Comparison of ENCODE assay signal across 11 cellular contexts in genomic region chr1:243727503-243728191, GRCh38.
A peak's percentile ranks its signal among the peaks of the same experiment; 100 is the strongest.
DNase-seq lines count a peak whose midpoint lies in the region; ATAC-seq and TF ChIP-seq lines count a peak whose summit lies in the region.
"Had no signal": no experiment of that assay in that cellular context is flagged by ENCODE, and none has a peak within 500 bp of the region (broad histone marks: within the 10 kb centered on the region; RNA-seq: fewer than 3 reads in every experiment).

No MANE protein-coding gene starts in this region.

- H3K4me2 ChIP-seq in DOHH2 (ENCODE audit: low read length): peak overlapping the region; percentile 47

- intact Hi-C loops in ovary (cut with DNase I) (no loop called here), left cardiac atrium (cut with DNase I) (no loop called here)

- H3K4me1 ChIP-seq in DOHH2 (ENCODE audit: control insufficient read depth, low read length) (peaks cover 19% of the 10 kb centered on the region), ovary (ENCODE audit: insufficient read depth) (peaks cover 2% of the 10 kb centered on the region)

- peak; percentile 98 for DNase-seq in SKM-1 treated with dmso at 0.1 percent for 144 hours (lab: John Stamatoyannopoulos, UW; ENCODE audit: unreplicated experiment)
- no peak for DNase-seq in ovary
- DNase-seq in left cardiac atrium: no peak
- DNase-seq in GDM1 (lab: John Stamatoyannopoulos, UW): no peak
- no peak for DNase-seq in foreskin fibroblast
- DNase-seq: GM23248, NCI-H510A had no signal

- no peaks in the 10 kb centered on the region for H3K9me2 ChIP-seq in DOHH2 (replicated peaks; ENCODE audit: control insufficient read depth, low read length)

- WGBS in ovary, 3 donors: 87 to 96% (median 94%) methylated on average over 4 of the region's 4 CpGs

- H3K27ac ChIP-seq in DOHH2 (ENCODE audit: low read depth, low read length): no peak overlapping the region
- H3K27ac ChIP-seq in ovary: no peak overlapping the region
- H3K27ac ChIP-seq: GM23248 had no signal

- no peak for TF ChIP-seq POLR2A in ovary (IDR thresholded peaks at IDR 0.05)

- peaks cover 8% of the 10 kb centered on the region for H3F3A ChIP-seq in DOHH2 (ENCODE audit: control insufficient read depth, insufficient read depth)

- TF ChIP-seq EP300 in ovary (IDR thresholded peaks at IDR 0.05): no peak

- H3K27me3 ChIP-seq in DOHH2 (ENCODE audit: control insufficient read depth, low read length) (peaks cover 2% of the 10 kb centered on the region), ovary (no peaks in the 10 kb centered on the region)

- peaks cover 9% of the 10 kb centered on the region; the same call in 1 of the 2 replicates for H3K9me3 ChIP-seq in DOHH2 (ENCODE audit: control insufficient read depth, insufficient read depth, low read length)
- no peaks in the 10 kb centered on the region for H3K9me3 ChIP-seq in ovary

- H3K36me3 ChIP-seq in DOHH2 (ENCODE audit: control insufficient read depth, low read length): no peaks in the 10 kb centered on the region
- no peaks in the 10 kb centered on the region for H3K36me3 ChIP-seq in ovary

- TF ChIP-seq CTCF in DOHH2 (IDR thresholded peaks at IDR 0.05; ENCODE audit: low read depth, low read length, poor library complexity, severe bottlenecking): no peak
- no peak for TF ChIP-seq CTCF in ovary (IDR thresholded peaks at IDR 0.05)
- no peak for TF ChIP-seq CTCF in foreskin fibroblast (IDR thresholded peaks at IDR 0.05; ENCODE audit: low read depth, low read length)

- H3K79me2 ChIP-seq in DOHH2 (ENCODE audit: control insufficient read depth, low read length): no peaks in the 10 kb centered on the region

- peak; percentile 83 for ATAC-seq in GM19468 (IDR thresholded peaks at IDR 0.05; ENCODE audit: extremely low read depth, unreplicated experiment)
- ATAC-seq in HG03097 (IDR thresholded peaks at IDR 0.05; ENCODE audit: low FRiP score, unreplicated experiment): peak; percentile 80
- ATAC-seq in left cardiac atrium: no peak
- ATAC-seq: right cardiac atrium had no signal

- H4K20me1 ChIP-seq in DOHH2 (ENCODE audit: control insufficient read depth, insufficient read depth, low read depth, low read length): no peaks in the 10 kb centered on the region

- H3K4me3 ChIP-seq in DOHH2 (ENCODE audit: low read length) (peak overlapping the region; percentile 24), ovary (no peak overlapping the region), foreskin fibroblast (ENCODE audit: low read depth in 1 of 2, low read length in 2 of 2) (no peak overlapping the region)
- H3K4me3 ChIP-seq: GM23248 had no signal

Comparison
In these comparisons a context has a peak if more than half of its experiments do, and no peak if none do; other contexts are left out.
1. ATAC-seq: peak in GM19468 (single experiment) and HG03097 (single experiment); none in left cardiac atrium (0 of 2).